8 cellular contexts compared by ENCODE assay signal in the genomic region with DNA sequence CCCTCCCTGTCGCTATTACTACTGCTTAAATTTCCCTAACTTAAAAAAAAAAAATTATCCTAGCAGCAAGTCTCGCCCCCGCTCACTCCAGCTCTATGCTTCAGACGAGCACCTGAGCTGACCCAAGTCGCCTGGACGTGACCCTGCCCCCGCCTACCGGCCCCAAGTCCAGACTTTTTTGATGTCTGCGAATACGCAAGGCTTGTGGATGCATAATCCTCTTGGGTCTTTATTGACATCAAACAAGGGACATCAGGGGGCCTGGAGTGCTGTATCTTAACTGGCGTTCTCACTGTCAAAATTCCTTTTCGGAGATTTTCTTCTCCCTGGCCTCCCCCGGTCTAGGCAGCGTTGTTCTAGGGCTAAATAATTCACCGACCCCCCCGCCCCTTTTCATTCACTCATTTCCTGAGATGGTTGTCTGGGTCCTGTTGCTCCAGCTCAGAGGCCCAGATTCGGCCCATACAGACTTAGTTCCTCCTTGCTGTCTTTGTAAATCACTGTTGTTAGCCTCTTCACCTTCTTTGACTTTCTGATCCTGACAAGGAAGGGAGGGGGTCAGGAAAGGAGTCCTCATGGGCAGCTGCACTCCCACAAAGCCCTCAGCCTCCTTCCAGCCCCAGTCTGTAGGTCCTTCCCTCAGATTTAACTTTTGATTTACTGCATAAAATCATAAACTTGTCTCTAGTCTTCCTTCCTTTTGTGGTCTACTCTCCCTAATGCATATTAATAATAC. TPM values are rescaled to one million over a fixed set of nuclear protein-coding genes. Genes with fewer than 3 reads are reported as not detected.
DNase-seq lines count a peak whose midpoint lies in the region; ATAC-seq and TF ChIP-seq lines count a peak whose summit lies in the region.

No MANE protein-coding gene starts in this region.

- peak overlapping the region; percentile 62 for H3K4me3 Mint-ChIP-seq in activated CD4-positive, alpha-beta T cell treated with anti-CD3 and anti-CD28 coated beads, Interleukin-2, amount 10 ng/mL, durations not matched to agents 7 days and 5 days
- H3K4me3 Mint-ChIP-seq in activated naive CD8-positive, alpha-beta T cell = peak overlapping the region; percentile 81

- no peaks in the 10 kb centered on the region for H3K9me3 Mint-ChIP-seq in activated CD4-positive, alpha-beta T cell treated with anti-CD3 and anti-CD28 coated beads, Interleukin-2, amount 10 ng/mL, durations not matched to agents 7 days and 5 days
- no peaks in the 10 kb centered on the region for H3K9me3 Mint-ChIP-seq in activated naive CD8-positive, alpha-beta T cell (ENCODE audit: low read depth)

- peaks cover 0 to 52% of the 10 kb centered on the region in 2 donors for H3K4me1 ChIP-seq in thoracic aorta (ENCODE audit: control insufficient read depth in 1 of 2, low read depth in 2 of 2)

- no peaks in the 10 kb centered on the region for H3K27me3 ChIP-seq in layer of hippocampus (ENCODE audit: control insufficient read depth, insufficient read depth, low read length)
- no peaks in the 10 kb centered on the region for H3K27me3 ChIP-seq in thoracic aorta (replicated peaks; ENCODE audit: insufficient read depth)

- peak overlapping the region; percentile 72 for H3K4me3 ChIP-seq in thoracic aorta

- no peaks in the 10 kb centered on the region for H3K36me3 Mint-ChIP-seq in activated CD4-positive, alpha-beta T cell treated with anti-CD3 and anti-CD28 coated beads, Interleukin-2, amount 10 ng/mL, durations not matched to agents 7 days and 5 days (ENCODE audit: low read depth)
- no peaks in the 10 kb centered on the region for H3K36me3 Mint-ChIP-seq in activated naive CD8-positive, alpha-beta T cell

- H3K27ac Mint-ChIP-seq in activated CD4-positive, alpha-beta T cell treated with anti-CD3 and anti-CD28 coated beads, Interleukin-2, amount 10 ng/mL, durations not matched to agents 7 days and 5 days = no peak overlapping the region
- H3K27ac Mint-ChIP-seq in activated naive CD8-positive, alpha-beta T cell = no peak overlapping the region

- no peak for TF ChIP-seq CTCF in thoracic aorta (IDR thresholded peaks at IDR 0.05)

- CTCF ChIA-PET in activated CD4-positive, alpha-beta T cell treated with anti-CD3 and anti-CD28 coated beads, Interleukin-2, amount 10 ng/mL, durations not matched to agents 7 days and 5 days (lab: Charles Lee) = interaction anchor here (0.6 to 2.0 kb wide), 5 partner anchors 12 to 234 kb away, joined by 3 to 8 read pairs (median 4); no protein-coding TSS in a partner anchor

- peaks cover 53% of the 10 kb centered on the region for H3K27me3 Mint-ChIP-seq in activated CD4-positive, alpha-beta T cell treated with anti-CD3 and anti-CD28 coated beads, Interleukin-2, amount 10 ng/mL, durations not matched to agents 7 days and 5 days
- H3K27me3 Mint-ChIP-seq in activated naive CD8-positive, alpha-beta T cell = peaks cover 24% of the 10 kb centered on the region

- H3K9me3 ChIP-seq in thoracic aorta = no peaks in the 10 kb centered on the region

- no peak for DNase-seq in activated CD4-positive, alpha-beta T cell treated with anti-CD3 and anti-CD28 coated beads, Interleukin-2, amount 10 ng/mL, durations not matched to agents 7 days and 5 days
- no peak for DNase-seq in activated CD4-positive, alpha-beta T cell treated with anti-CD3 and anti-CD28 coated beads for 4 hours
- DNase-seq in thoracic aorta (ENCODE audit: low spot score) (no peak), NCI-H345 (lab: John Stamatoyannopoulos, UW) (no peak)
- no peak for DNase-seq in activated CD4-positive, alpha-beta T cell treated with anti-CD3 and anti-CD28 coated beads for 48 hours

- ATAC-seq in thoracic aorta (ENCODE audit: insufficient number of reproducible peaks, low FRiP score, low read depth) = no peak
- no peak for ATAC-seq in GM19463 (IDR thresholded peaks at IDR 0.05; ENCODE audit: unreplicated experiment)

- H3K27ac ChIP-seq in layer of hippocampus (ENCODE audit: low read depth, low read length) (peak overlapping the region; percentile 71), thoracic aorta (no peak overlapping the region)

- POLR2A ChIA-PET in activated CD4-positive, alpha-beta T cell treated with anti-CD3 and anti-CD28 coated beads, Interleukin-2, amount 10 ng/mL, durations not matched to agents 7 days and 5 days (lab: Charles Lee) = no interaction called here

- no peaks in the 10 kb centered on the region for H3K36me3 ChIP-seq in thoracic aorta

- peaks cover 30% of the 10 kb centered on the region for H3K4me1 Mint-ChIP-seq in activated CD4-positive, alpha-beta T cell treated with anti-CD3 and anti-CD28 coated beads, Interleukin-2, amount 10 ng/mL, durations not matched to agents 7 days and 5 days
- peaks cover 24% of the 10 kb centered on the region for H3K4me1 Mint-ChIP-seq in activated naive CD8-positive, alpha-beta T cell (ENCODE audit: low read depth)

RNA-seq across cellular contexts. Expression of a gene that starts 0.6 kb away (rescaled TPM):
- total RNA-seq in activated CD4-positive, alpha-beta T cell treated with anti-CD3 and anti-CD28 coated beads, Interleukin-2, amount 10 ng/mL, durations not matched to agents 7 days and 5 days = under 1 TPM; 0.02 to 0.15 TPM
- 10 to 100 TPM in 1 of 2 donors, 1 to 10 TPM in 1; 8.4 to 21.2 TPM for total RNA-seq in thoracic aorta

RNA-seq across cellular contexts. Expression of a gene that starts 17.6 kb away (rescaled TPM):
- 10 to 100 TPM; 18.2 to 18.9 TPM for total RNA-seq in activated CD4-positive, alpha-beta T cell treated with anti-CD3 and anti-CD28 coated beads, Interleukin-2, amount 10 ng/mL, durations not matched to agents 7 days and 5 days
- 10 to 100 TPM; 23.4 to 27.6 TPM for total RNA-seq in thoracic aorta

Comparison
In these comparisons a context has a peak if more than half of its experiments do, and no peak if none do; other contexts are left out.
1. RNA of a gene that starts 0.6 kb away (total RNA-seq): 8.4 to 21.2 TPM in thoracic aorta; 0.02 to 0.15 TPM in activated CD4-positive, alpha-beta T cell treated with anti-CD3 and anti-CD28 coated beads, Interleukin-2, amount 10 ng/mL, durations not matched to agents 7 days and 5 days; every median in the first group is over 4 times any median in the second.